In the genomic region with DNA sequence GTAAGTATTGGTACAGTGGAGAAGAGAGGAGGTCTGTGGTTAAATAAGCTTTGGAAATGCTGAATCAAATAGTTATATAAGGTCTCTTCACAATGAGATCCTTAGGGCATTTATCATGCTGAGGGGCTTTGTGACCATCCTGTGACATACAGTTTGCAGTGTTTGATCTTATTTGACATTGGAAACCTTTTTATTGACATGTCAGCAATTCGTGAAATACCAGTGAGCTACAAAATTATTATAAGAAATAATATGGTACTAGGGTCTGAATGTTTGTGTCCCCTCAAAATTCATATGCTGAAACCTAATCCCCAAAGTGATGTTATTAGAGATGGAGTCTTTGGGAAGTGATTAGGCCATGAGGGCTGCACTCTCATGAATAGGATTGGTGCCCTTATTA, we compare ENCODE assay signal across 18 cellular contexts.
"Had no signal": no experiment of that assay in that cellular context is flagged by ENCODE, and none has a peak within 500 bp of the region (broad histone marks: within the 10 kb centered on the region; RNA-seq: fewer than 3 reads in every experiment).

No MANE protein-coding gene starts in this region.

- ATAC-seq: mucosa of descending colon; naive thymus-derived CD4-positive, alpha-beta T cell; natural killer cell treated with Interleukin-12 subunit alpha and Interleukin-12 subunit beta and Interleukin-15 and Interleukin-18, amount 100 ng/mL, for 72 hours; sciatic nerve; stimulated activated memory B cell treated with anti-CD40 and anti-IgM and Interleukin-4, amounts not matched to agents 10 μg/mL and 1 μg/mL and 100 μg/mL, for 72 hours; stimulated activated naive CD8-positive, alpha-beta T cell treated with anti-CD3 and anti-CD28 coated beads, Interleukin-15, amount 100 ng/mL, for 72 hours had no signal

- FAIRE-seq: small intestine had no signal

- H3K27ac ChIP-seq: left ventricle myocardium inferior, ovary, right atrium auricular region, spleen, tibial nerve, uterus had no signal

- H3K9me3 ChIP-seq: left ventricle myocardium inferior, mucosa of descending colon, ovary, right atrium auricular region, spleen, tibial nerve, uterus had no signal

- H3K4me1 ChIP-seq: left ventricle myocardium inferior, right atrium auricular region, spleen, tibial nerve, uterus had no signal

- H3K36me3 ChIP-seq: left ventricle myocardium inferior, ovary, right atrium auricular region, spleen, tibial nerve, uterus had no signal

- DNase-seq: islet precursor cell; left ventricle myocardium inferior; midbrain; mucosa of descending colon; naive thymus-derived CD4-positive, alpha-beta T cell; ovary; small intestine; spleen; stimulated activated CD4-positive, alpha-beta T cell treated with anti-CD3 and anti-CD28 coated beads, Interleukin-4, amount 100 ng/mL, for 24 hours; stimulated activated naive CD4-positive, alpha-beta T cell treated with Interleukin-2 at 50 U/mL for 16 hours; stimulated activated naive CD8-positive, alpha-beta T cell treated with anti-CD3 and anti-CD28 coated beads, Interleukin-15, amount 100 ng/mL, for 72 hours; substantia nigra; uterus had no signal

- H3K4me3 ChIP-seq: left ventricle myocardium inferior, mucosa of descending colon, ovary, right atrium auricular region, spleen, tibial nerve, uterus had no signal

- H3K27me3 ChIP-seq: ovary, right atrium auricular region, spleen, tibial nerve, uterus had no signal
